ENCODE assay signal across 19 cellular contexts in genomic region chr7:103240806-103241205, GRCh38.
"Had no signal": no experiment of that assay in that cellular context is flagged by ENCODE, and none has a peak within 500 bp of the region (broad histone marks: within the 10 kb centered on the region; RNA-seq: fewer than 3 reads in every experiment).

No MANE protein-coding gene starts in this region.

- ATAC-seq: heart left ventricle; left lung; naive thymus-derived CD8-positive, alpha-beta T cell had no signal

- H3K27ac ChIP-seq: colonic mucosa, left lung, neutrophil, right atrium auricular region, suprapubic skin, thyroid gland, upper lobe of left lung, uterus had no signal

- H3K4me1 ChIP-seq: colonic mucosa, heart left ventricle, left lung, right atrium auricular region, suprapubic skin, thyroid gland, upper lobe of left lung, uterus had no signal

- DNase-seq: colonic mucosa; effector CD4-positive, alpha-beta T cell; endodermal cell; erythroblast; hippocampal formation; left lung; mesendoderm; naive thymus-derived CD8-positive, alpha-beta T cell; posterior cingulate gyrus; stimulated activated CD4-positive, alpha-beta T cell treated with anti-CD3 and anti-CD28 coated beads, Interleukin-12 subunit alpha, Interleukin-12 subunit beta, amount 100 ng/mL, for 4 hours; stimulated activated naive CD4-positive, alpha-beta T cell treated with Interleukin-2 at 50 U/mL for 16 hours; thyroid gland; upper lobe of left lung; uterus had no signal

- H3K36me3 ChIP-seq: colonic mucosa, heart left ventricle, left lung, neutrophil, right atrium auricular region, suprapubic skin, thyroid gland, upper lobe of left lung, uterus had no signal

- H3K27me3 ChIP-seq: colonic mucosa, heart left ventricle, left lung, neutrophil, right atrium auricular region, suprapubic skin, thyroid gland, upper lobe of left lung, uterus had no signal

- H3K4me3 ChIP-seq: colonic mucosa, heart left ventricle, left lung, right atrium auricular region, suprapubic skin, thyroid gland, upper lobe of left lung, uterus had no signal

- H3K9me3 ChIP-seq: colonic mucosa, neutrophil, right atrium auricular region, thyroid gland, uterus had no signal

- FAIRE-seq: endothelial cell of umbilical vein had no signal
